In genomic region chr4:40122941-40123340, GRCh38 we compare ENCODE assay signal across 16 cellular contexts.
DNase-seq lines count a peak whose midpoint lies in the region; ATAC-seq and FAIRE-seq lines count a peak whose summit lies in the region.
"Had no signal": no experiment of that assay in that cellular context is flagged by ENCODE, and none has a peak within 500 bp of the region (broad histone marks: within the 10 kb centered on the region; RNA-seq: fewer than 3 reads in every experiment).

No MANE protein-coding gene starts in this region.

- no peak for DNase-seq in activated T-cell treated with anti-CD3 and anti-CD28 coated beads, Interleukin-2, amount 50 U/mL, for 4 hours
- DNase-seq in activated T-cell treated with anti-CD3 and anti-CD28 coated beads, Interleukin-2, amount 50 U/mL, for 48 hours = no peak
- no peak for DNase-seq in stimulated activated naive CD8-positive, alpha-beta T cell treated with anti-CD3 and anti-CD28 coated beads, Interleukin-15, Interleukin-2, amounts not matched to agents 100 U/mL and 50 U/mL, for 24 hours
- DNase-seq in ACHN (no peak), posterior cingulate gyrus (no peak)
- DNase-seq: H7, KG1, NCI-H1092, NCI-H2107, NCI-H226, NCI-H526 treated with DMSO at 0.1 percent for 48 hours, PC-9 had no signal

- H3K36me3 Mint-ChIP-seq in activated T-cell treated with anti-CD3 and anti-CD28 coated beads, Interleukin-2, amount 50 U/mL, for 4 hours (ENCODE audit: insufficient read depth) = peaks cover 11% of the 10 kb centered on the region
- H3K36me3 Mint-ChIP-seq in activated T-helper 17 cell treated with anti-CD3 and anti-CD28 coated beads, Interleukin-2, amount 50 U/mL, for 72 hours (ENCODE audit: low read depth) = peaks cover 21% of the 10 kb centered on the region

- intact Hi-C loops in posterior cingulate gyrus (cut with DNase I) = no loop called here

- ATAC-seq in activated T-cell treated with anti-CD3 and anti-CD28 coated beads, Interleukin-2, amount 50 U/mL, for 4 hours = peak; percentile 73 to 77
- peak; percentile 42 for ATAC-seq in activated T-helper 17 cell treated with anti-CD3 and anti-CD28 coated beads, Interleukin-2, amount 50 U/mL, for 72 hours (replicated peaks)
- ATAC-seq in stimulated activated naive CD8-positive, alpha-beta T cell treated with anti-CD3 and anti-CD28 coated beads, Interleukin-15, Interleukin-2, amounts not matched to agents 100 U/mL and 50 U/mL, for 24 hours = peak; percentile 70
- ATAC-seq: Right ventricle myocardium inferior had no signal

- no peaks in the 10 kb centered on the region for H3K9me3 Mint-ChIP-seq in activated T-cell treated with anti-CD3 and anti-CD28 coated beads, Interleukin-2, amount 50 U/mL, for 4 hours
- H3K9me3 Mint-ChIP-seq in activated T-helper 17 cell treated with anti-CD3 and anti-CD28 coated beads, Interleukin-2, amount 50 U/mL, for 72 hours = no peaks in the 10 kb centered on the region

- in situ Hi-C loops in ACHN (cut with HindIII; ENCODE audit: low pct_ligation_motif_present, low pct_unique_long_range_greater_than_20kb, low sequenced_read_pairs) = no loop called here

- H3K27ac Mint-ChIP-seq in activated T-helper 17 cell treated with anti-CD3 and anti-CD28 coated beads, Interleukin-2, amount 50 U/mL, for 72 hours = peak overlapping the region; percentile 57
- H3K27ac Mint-ChIP-seq: B cell had no signal

- H3K4me3 Mint-ChIP-seq in activated T-cell treated with anti-CD3 and anti-CD28 coated beads, Interleukin-2, amount 50 U/mL, for 4 hours = peak overlapping the region; percentile 25
- H3K4me3 Mint-ChIP-seq in activated T-helper 17 cell treated with anti-CD3 and anti-CD28 coated beads, Interleukin-2, amount 50 U/mL, for 72 hours = no peak overlapping the region
- H3K4me3 Mint-ChIP-seq: B cell had no signal

- peaks cover 47% of the 10 kb centered on the region for H3K4me1 Mint-ChIP-seq in activated T-cell treated with anti-CD3 and anti-CD28 coated beads, Interleukin-2, amount 50 U/mL, for 4 hours (ENCODE audit: low read depth)
- H3K4me1 Mint-ChIP-seq in activated T-helper 17 cell treated with anti-CD3 and anti-CD28 coated beads, Interleukin-2, amount 50 U/mL, for 72 hours = peaks cover 26% of the 10 kb centered on the region

- peak; percentile 6 for FAIRE-seq in G401.6 (lab: Jason Lieb, UNC)

- H3K27me3 Mint-ChIP-seq in activated T-cell treated with anti-CD3 and anti-CD28 coated beads, Interleukin-2, amount 50 U/mL, for 4 hours (ENCODE audit: low read depth) = no peaks in the 10 kb centered on the region
- no peaks in the 10 kb centered on the region for H3K27me3 Mint-ChIP-seq in activated T-helper 17 cell treated with anti-CD3 and anti-CD28 coated beads, Interleukin-2, amount 50 U/mL, for 72 hours
- H3K27me3 Mint-ChIP-seq: B cell had no signal
